In genomic region chr5:95664204-95664786, GRCh38 we compare ENCODE assay signal across 8 cellular contexts. TPM values are rescaled to one million over a fixed set of nuclear protein-coding genes. Genes with fewer than 3 reads are reported as not detected.
DNase-seq lines count a peak whose midpoint lies in the region; ATAC-seq, FAIRE-seq and TF ChIP-seq lines count a peak whose summit lies in the region.

No MANE protein-coding gene starts in this region.

- no peak for DNase-seq in D721Med (ENCODE audit: insufficient read length, low spot score)
- DNase-seq in HFF-Myc (ENCODE audit: extremely low read depth, low read depth): no peak
- peak; percentile 7 for DNase-seq in T follicular helper cell (ENCODE audit: low read depth)
- peak; percentile 8 for DNase-seq in endothelial cell (ENCODE audit: low spot score)
- no peak for DNase-seq in activated CD8-positive, alpha-beta memory T cell treated with anti-CD3 and anti-CD28 coated beads for 24 hours

- H3K4me3 Mint-ChIP-seq in endothelial cell (ENCODE audit: unreplicated experiment): no peak overlapping the region

- no peak overlapping the region for H3K27ac Mint-ChIP-seq in endothelial cell (ENCODE audit: unreplicated experiment)

- peak; percentile 90 for TF ChIP-seq CTCF in D721Med (IDR thresholded peaks at IDR 0.05; ENCODE audit: insufficient read depth, missing control alignments)
- TF ChIP-seq CTCF in HFF-Myc (IDR thresholded peaks at IDR 0.05; ENCODE audit: low read depth, low read length, missing control alignments): peak; percentile 64
- TF ChIP-seq CTCF in endothelial cell (IDR thresholded peaks at IDR 0.05; ENCODE audit: unreplicated experiment): peak; percentile 89
- peak; percentile 50 for TF ChIP-seq CTCF in neutrophil (IDR thresholded peaks at IDR 0.05)

- H3K4me1 Mint-ChIP-seq in endothelial cell (ENCODE audit: unreplicated experiment): peaks cover 11% of the 10 kb centered on the region

- H3K4me1 ChIP-seq in neutrophil (ENCODE audit: control insufficient read depth in 1 of 2, insufficient read depth in 1 of 2, low read depth in 1 of 2, low read length in 1 of 2): peaks cover 2 to 4% of the 10 kb centered on the region in 2 experiments

- H3K27me3 Mint-ChIP-seq in endothelial cell (ENCODE audit: unreplicated experiment): peaks cover 2% of the 10 kb centered on the region

- peak; percentile 88 for FAIRE-seq in D721Med (lab: Jason Lieb, UNC)

- ATAC-seq in HG02884 (IDR thresholded peaks at IDR 0.05; ENCODE audit: unreplicated experiment) (no peak), HG02571 (IDR thresholded peaks at IDR 0.05; ENCODE audit: unreplicated experiment) (no peak)

- H3K9me3 Mint-ChIP-seq in endothelial cell (ENCODE audit: unreplicated experiment): no peaks in the 10 kb centered on the region

- no peaks in the 10 kb centered on the region for H3K36me3 Mint-ChIP-seq in endothelial cell (ENCODE audit: low read depth, unreplicated experiment)

- H3K27ac ChIP-seq in neutrophil: no peak overlapping the region

- no peaks in the 10 kb centered on the region for H3K36me3 ChIP-seq in neutrophil

- H3K4me3 ChIP-seq in HFF-Myc (replicated peaks; ENCODE audit: low read depth, low read length): no peak overlapping the region
- no peak overlapping the region for H3K4me3 ChIP-seq in neutrophil (ENCODE audit: low read depth in 1 of 2, low read length in 1 of 2)

- no peaks in the 10 kb centered on the region for H3K9me3 ChIP-seq in neutrophil

- H3K27me3 ChIP-seq in neutrophil: no peaks in the 10 kb centered on the region

RNA-seq across cellular contexts. Expression of gene RFESD, which starts 17.7 kb away (rescaled TPM):
- total RNA-seq in endothelial cell (ENCODE audit: unreplicated experiment): 0.97 TPM

RNA-seq across cellular contexts. Expression of gene SPATA9, which starts 18.5 kb away (rescaled TPM):
- total RNA-seq in endothelial cell (ENCODE audit: unreplicated experiment): 0.33 TPM

RNA-seq across cellular contexts. Expression of gene GPR150, which starts 44.4 kb away (rescaled TPM):
- total RNA-seq in endothelial cell (ENCODE audit: unreplicated experiment): not detected

Comparison
In these comparisons a context has a peak if more than half of its experiments do, and no peak if none do; other contexts are left out.
1. DNase-seq: peak in T follicular helper cell (single experiment) and endothelial cell (single experiment); none in D721Med (single experiment), HFF-Myc (single experiment) and activated CD8-positive, alpha-beta memory T cell treated with anti-CD3 and anti-CD28 coated beads for 24 hours (single experiment).
2. Peak in every context shown above with its lines, with median percentiles within 50 percentile points of each other: CTCF ChIP-seq.